9 cellular contexts compared by ENCODE assay signal in the genomic region with DNA sequence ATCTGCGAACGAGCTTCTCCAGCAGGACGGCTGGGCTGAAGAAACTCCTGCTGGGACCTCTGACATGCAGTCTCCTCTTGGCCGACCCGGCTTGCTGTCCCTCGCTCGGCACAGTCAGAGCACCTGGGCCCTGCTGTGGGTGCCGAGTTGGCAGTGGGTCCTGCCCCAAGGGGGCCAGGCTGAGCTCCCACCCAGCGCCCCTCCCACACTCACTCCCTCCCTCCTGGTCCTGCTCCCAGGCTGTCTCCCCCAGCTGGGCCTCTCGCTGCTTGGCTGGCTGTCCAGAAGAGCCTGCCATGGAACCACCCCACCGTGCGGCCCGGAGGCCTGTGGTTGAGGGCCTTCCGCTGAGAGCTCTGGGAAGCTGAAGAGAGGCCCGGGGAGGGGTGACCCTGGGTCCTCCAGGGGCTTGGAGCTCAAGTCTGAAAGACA. TPM values are rescaled to one million over a fixed set of nuclear protein-coding genes. Genes with fewer than 3 reads are reported as not detected.
DNase-seq lines count a peak whose midpoint lies in the region; ATAC-seq and TF ChIP-seq lines count a peak whose summit lies in the region.
"Had no signal": no experiment of that assay in that cellular context is flagged by ENCODE, and none has a peak within 500 bp of the region (broad histone marks: within the 10 kb centered on the region; RNA-seq: fewer than 3 reads in every experiment).

No MANE protein-coding gene starts in this region.

- H2AFZ ChIP-seq in OCI-LY1 (ENCODE audit: low read length) (no peak overlapping the region), fibroblast of lung (ENCODE audit: low read length) (no peak overlapping the region)

- H3K4me3 ChIP-seq in OCI-LY1 (ENCODE audit: low read depth, low read length, poor library complexity, severe bottlenecking) (peak overlapping the region; percentile 56), fibroblast of lung (replicated peaks in 1 of 4; ENCODE audit: control extremely low read depth in 1 of 4, insufficient read depth in 1 of 4, low read depth in 3 of 4, low read length in 4 of 4) (peak overlapping the region in 2 of 4 experiments; percentile 23 to 47), subcutaneous abdominal adipose tissue (ENCODE audit: low read depth in 1 of 5, low read length in 5 of 5) (peak overlapping the region; percentile 26 to 54 (median 36))

- H3K27me3 ChIP-seq in OCI-LY1 (ENCODE audit: insufficient read depth, low read length) (no peaks in the 10 kb centered on the region), fibroblast of lung (ENCODE audit: control insufficient read depth, insufficient read depth, low read length) (no peaks in the 10 kb centered on the region), subcutaneous abdominal adipose tissue (ENCODE audit: control insufficient read depth in 5 of 5, insufficient read depth in 4 of 5, low read length in 5 of 5) (no peaks in the 10 kb centered on the region)

- 0 out of 2 replicates have a peak, but pooled peaks cover 5% of the 10 kb centered on the region for H3F3A ChIP-seq in OCI-LY1 (ENCODE audit: insufficient read depth, low read length)

- H3K27ac Mint-ChIP-seq in stimulated activated naive CD8-positive, alpha-beta T cell treated with anti-CD3 and anti-CD28 coated beads, Interleukin-15, amount 100 ng/mL, for 72 hours: no peak overlapping the region

- H3K9me2 ChIP-seq in OCI-LY1 (ENCODE audit: low read depth, low read length): no peaks in the 10 kb centered on the region

- H3K9ac ChIP-seq in OCI-LY1 (ENCODE audit: low read length): peak overlapping the region; percentile 56; the same call in 1 of the 2 replicates
- peak overlapping the region; percentile 4 for H3K9ac ChIP-seq in fibroblast of lung (ENCODE audit: insufficient read depth, low read length)
- H3K9ac ChIP-seq in subcutaneous abdominal adipose tissue (ENCODE audit: low read length in 5 of 5): peak overlapping the region; percentile 26 to 68 (median 64)

- H3K4me1 Mint-ChIP-seq in stimulated activated naive CD8-positive, alpha-beta T cell treated with anti-CD3 and anti-CD28 coated beads, Interleukin-15, amount 100 ng/mL, for 72 hours: peaks cover 96% of the 10 kb centered on the region

- H3K9me3 Mint-ChIP-seq in stimulated activated naive CD8-positive, alpha-beta T cell treated with anti-CD3 and anti-CD28 coated beads, Interleukin-15, amount 100 ng/mL, for 72 hours: no peaks in the 10 kb centered on the region

- DNase-seq in fibroblast of lung (ENCODE audit: low read depth in 2 of 2) (peak; percentile 14 to 78), midbrain (lab: John Stamatoyannopoulos, UW) (peak; percentile 42), NCI-H1092 (lab: John Stamatoyannopoulos, UW) (no peak), NCI-H2227 treated with DMSO at 0.1 percent for 48 hours (lab: John Stamatoyannopoulos, UW) (no peak)
- no peak for DNase-seq in stimulated activated naive CD8-positive, alpha-beta T cell treated with anti-CD3 and anti-CD28 coated beads, Interleukin-15, amount 100 ng/mL, for 72 hours
- DNase-seq: NCI-H1105 had no signal

- H3K27me3 Mint-ChIP-seq in stimulated activated naive CD8-positive, alpha-beta T cell treated with anti-CD3 and anti-CD28 coated beads, Interleukin-15, amount 100 ng/mL, for 72 hours: no peaks in the 10 kb centered on the region

- peak overlapping the region; percentile 97 for H3K27ac ChIP-seq in OCI-LY1 (ENCODE audit: low read depth, low read length, poor library complexity, severe bottlenecking)
- H3K27ac ChIP-seq in fibroblast of lung (ENCODE audit: insufficient read depth, low read length): peak overlapping the region; percentile 23
- H3K27ac ChIP-seq in subcutaneous abdominal adipose tissue (ENCODE audit: low read depth, low read length): peak overlapping the region; percentile 88

- H3K9me3 ChIP-seq in OCI-LY1 (ENCODE audit: low read length) (no peaks in the 10 kb centered on the region), fibroblast of lung (ENCODE audit: control insufficient read depth, insufficient read depth, low read depth, low read length) (no peaks in the 10 kb centered on the region), subcutaneous abdominal adipose tissue (ENCODE audit: control insufficient read depth in 5 of 5, low read length in 5 of 5) (no peaks in the 10 kb centered on the region)

- H4K20me1 ChIP-seq in OCI-LY1 (ENCODE audit: insufficient read depth, low read length): no peaks in the 10 kb centered on the region
- H4K20me1 ChIP-seq in fibroblast of lung (ENCODE audit: control insufficient read depth, extremely low read depth, insufficient read depth, low read length): peaks cover 1% of the 10 kb centered on the region

- H3K4me3 Mint-ChIP-seq in stimulated activated naive CD8-positive, alpha-beta T cell treated with anti-CD3 and anti-CD28 coated beads, Interleukin-15, amount 100 ng/mL, for 72 hours: no peak overlapping the region

- H3K4me2 ChIP-seq in OCI-LY1 (ENCODE audit: low read length) (peak overlapping the region; percentile 95), fibroblast of lung (ENCODE audit: extremely low read depth, insufficient read depth, low read length) (peak overlapping the region; percentile 66)

- H3K4me1 ChIP-seq in OCI-LY1 (ENCODE audit: insufficient read depth, low read length, severe bottlenecking) (peaks cover 94% of the 10 kb centered on the region), fibroblast of lung (ENCODE audit: control insufficient read depth, extremely low read depth, insufficient read depth, low read length) (peaks cover 14% of the 10 kb centered on the region), subcutaneous abdominal adipose tissue (ENCODE audit: control insufficient read depth in 5 of 5, insufficient read depth in 5 of 5, low read length in 5 of 5) (peaks cover 41 to 89% (median 86%) of the 10 kb centered on the region in 5 donors)

- no peak for ATAC-seq in GM21619 (IDR thresholded peaks at IDR 0.05; ENCODE audit: unreplicated experiment)
- ATAC-seq in stimulated activated naive CD8-positive, alpha-beta T cell treated with anti-CD3 and anti-CD28 coated beads, Interleukin-15, amount 100 ng/mL, for 72 hours: no peak

- peaks cover 84% of the 10 kb centered on the region for H3K79me2 ChIP-seq in OCI-LY1 (ENCODE audit: insufficient read depth, low read length)
- peaks cover 91% of the 10 kb centered on the region for H3K79me2 ChIP-seq in fibroblast of lung (ENCODE audit: control insufficient read depth, insufficient read depth, low read length)

- no peak for TF ChIP-seq CTCF in OCI-LY1 (IDR thresholded peaks at IDR 0.05; ENCODE audit: low read length)
- no peak for TF ChIP-seq CTCF in fibroblast of lung (conservative IDR thresholded peaks at IDR 0.05 in 1 of 2, IDR thresholded peaks at IDR 0.05 in 1 of 2; ENCODE audit: low read depth in 1 of 2, low read length in 2 of 2)

- H3K36me3 ChIP-seq in OCI-LY1 (ENCODE audit: insufficient read depth, low read length) (no peaks in the 10 kb centered on the region; the same call in 1 of the 2 replicates), fibroblast of lung (ENCODE audit: control insufficient read depth, insufficient read depth, low read length) (peaks cover 7% of the 10 kb centered on the region), subcutaneous abdominal adipose tissue (ENCODE audit: control insufficient read depth in 5 of 5, insufficient read depth in 5 of 5, low read length in 5 of 5) (peaks cover 0 to 6% (median 0%) of the 10 kb centered on the region in 5 donors)

RNA-seq across cellular contexts. Expression of gene AKT2, which starts 6.0 kb away (rescaled TPM):
- 58.3 and 76.0 TPM in 2 replicates for total RNA-seq in fibroblast of lung
- 81.5 and 104 TPM in 2 replicates for polyA plus RNA-seq in fibroblast of lung
- 99.0 and 115 TPM in 2 replicates for polyA plus RNA-seq in fibroblast of lung (2012)
- 333 and 352 TPM in 2 replicates for polyA minus RNA-seq in fibroblast of lung (ENCODE audit: low replicate concordance)

RNA-seq across cellular contexts. Expression of gene CCNP, which starts 52.6 kb away (rescaled TPM):
- 0.26 and 0.50 TPM in 2 replicates for total RNA-seq in fibroblast of lung
- polyA plus RNA-seq in fibroblast of lung: 0.07 and 0.16 TPM in 2 replicates
- 0.20 and 0.48 TPM in 2 replicates for polyA plus RNA-seq in fibroblast of lung (2012)
- polyA minus RNA-seq in fibroblast of lung (ENCODE audit: low replicate concordance): 0.67 TPM in 1 of 2 replicates, not detected in the other

Comparison
In these comparisons a context has a peak if more than half of its experiments do, and no peak if none do; other contexts are left out.
1. H3K27ac ChIP-seq: peak in every context shown above with its lines; median percentile 97 in OCI-LY1; 88 in subcutaneous abdominal adipose tissue; 23 in fibroblast of lung.
2. H3K9ac ChIP-seq: peak in every context shown above with its lines; median percentile 64 in subcutaneous abdominal adipose tissue; 56 in OCI-LY1; 4 in fibroblast of lung.
3. DNase-seq: peak in fibroblast of lung (2 of 2) and midbrain (single experiment); none in NCI-H1092 (single experiment), NCI-H2227 treated with DMSO at 0.1 percent for 48 hours (single experiment) and stimulated activated naive CD8-positive, alpha-beta T cell treated with anti-CD3 and anti-CD28 coated beads, Interleukin-15, amount 100 ng/mL, for 72 hours (0 of 2).